ENCODE assay signal across 9 cellular contexts in genomic region chr11:129374993-129375721, GRCh38. TPM values are rescaled to one million over a fixed set of nuclear protein-coding genes. Genes with fewer than 3 reads are reported as not detected.
DNase-seq lines count a peak whose midpoint lies in the region; ATAC-seq and TF ChIP-seq lines count a peak whose summit lies in the region.
"Had no signal": no experiment of that assay in that cellular context is flagged by ENCODE, and none has a peak within 500 bp of the region (broad histone marks: within the 10 kb centered on the region; RNA-seq: fewer than 3 reads in every experiment).

No MANE protein-coding gene starts in this region.

- peak overlapping the region; percentile 9 to 45 for H3K4me3 ChIP-seq in right atrium auricular region
- H3K4me3 ChIP-seq in gastrocnemius medialis = peak overlapping the region in 3 of 4 donors; percentile 22 to 46 (median 26)

- POLR2A ChIA-PET in WTC11 (lab: Charles Lee) = interaction anchor here (0.6 kb wide), 1 partner anchor 13 kb away, joined by 3 read pairs; no protein-coding TSS in a partner anchor

- CTCF ChIA-PET in WTC11 (lab: Charles Lee) = interaction anchor here (0.5 to 4.7 kb wide), 22 partner anchors 11 to 375 kb away, joined by 3 to 52 read pairs (median 4); no protein-coding TSS in a partner anchor

- H3K36me3 ChIP-seq in right atrium auricular region (no peaks in the 10 kb centered on the region), gastrocnemius medialis (no peaks in the 10 kb centered on the region)

- in situ Hi-C loops in gastrocnemius medialis (cut with MboI; ENCODE audit: low sequenced_read_pairs in 4 of 4) = loop anchor here in 2 of 4 donors (25.0 kb wide), 1 partner anchor 362 kb away; no protein-coding TSS in a partner anchor

- H3K4me3 Mint-ChIP-seq in WTC11 = peak overlapping the region; percentile 73

- no peak for TF ChIP-seq CTCF in WTC11 (IDR thresholded peaks at IDR 0.05)
- no peak for TF ChIP-seq CTCF in right atrium auricular region (IDR thresholded peaks at IDR 0.05)
- TF ChIP-seq CTCF in gastrocnemius medialis (IDR thresholded peaks at IDR 0.05 in 4 of 5, conservative IDR thresholded peaks at IDR 0.05 in 1 of 5) = no peak

- no peaks in the 10 kb centered on the region for H3K9me3 Mint-ChIP-seq in WTC11

- ATAC-seq in WTC11 = peak; percentile 14
- peak in 1 of 2 donors; percentile 24 for ATAC-seq in gastrocnemius medialis

- no peaks in the 10 kb centered on the region for H3K36me3 Mint-ChIP-seq in WTC11

- H3K9me3 ChIP-seq in right atrium auricular region (no peaks in the 10 kb centered on the region), gastrocnemius medialis (no peaks in the 10 kb centered on the region)

- H3K27ac ChIP-seq in right atrium auricular region (no peak overlapping the region), gastrocnemius medialis (peak overlapping the region in 1 of 4 donors; percentile 3)

- H3K4me1 Mint-ChIP-seq in WTC11 = peaks cover 27% of the 10 kb centered on the region

- peaks cover 17 to 38% of the 10 kb centered on the region in 2 donors for H3K27me3 ChIP-seq in right atrium auricular region
- H3K27me3 ChIP-seq in gastrocnemius medialis = peaks cover 78 to 93% (median 82%) of the 10 kb centered on the region in 3 donors

- DNase-seq in NCI-H345 (lab: John Stamatoyannopoulos, UW) = peak; percentile 54
- no peak for DNase-seq in NCI-H345 treated with DMSO at 0.1 percent for 48 hours (lab: John Stamatoyannopoulos, UW; ENCODE audit: unreplicated experiment)
- DNase-seq in WTC11 (ENCODE audit: low spot score) = peak; percentile 42
- DNase-seq in right atrium auricular region (ENCODE audit: low spot score) = no peak
- peak in 1 of 2 donors; percentile 42 for DNase-seq in gastrocnemius medialis
- DNase-seq in glomerular visceral epithelial cell (ENCODE audit: extremely low spot score) = no peak
- no peak for DNase-seq in NCI-H2171 treated with DMSO at 0.1 percent for 48 hours (lab: John Stamatoyannopoulos, UW)
- no peak for DNase-seq in SIG-M5 treated with dmso at 0.1 percent for 504 hours (lab: John Stamatoyannopoulos, UW; ENCODE audit: unreplicated experiment)

- H3K27ac Mint-ChIP-seq in WTC11 = no peak overlapping the region

- no peak for TF ChIP-seq POLR2A in gastrocnemius medialis (IDR thresholded peaks at IDR 0.05)

- intact Hi-C loops in gastrocnemius medialis (cut with DNase I; ENCODE audit: low total_unique reads) = no loop called here

- H3K4me1 ChIP-seq in right atrium auricular region = peaks cover 0 to 33% of the 10 kb centered on the region in 2 donors
- H3K4me1 ChIP-seq in gastrocnemius medialis = peaks cover 0 to 5% of the 10 kb centered on the region in 2 donors

- peaks cover 93% of the 10 kb centered on the region for H3K27me3 Mint-ChIP-seq in WTC11 (ENCODE audit: low read depth)

TF ChIP-seq in WTC11, 78 proteins besides CTCF, POLR2A, EP300 and RAD21:
- TF ChIP-seq ZNF425 (CRISPR knock-in tag; conservative IDR thresholded peaks at IDR 0.05) (no peak), ZNF423 (CRISPR knock-in tag; IDR thresholded peaks at IDR 0.05) (peak; percentile 43), PRDM15 (CRISPR knock-in tag; IDR thresholded peaks at IDR 0.05) (no peak), ZBTB21 (CRISPR knock-in tag; IDR thresholded peaks at IDR 0.05; ENCODE audit: borderline replicate concordance) (no peak)
- TF ChIP-seq, protein P1, sequence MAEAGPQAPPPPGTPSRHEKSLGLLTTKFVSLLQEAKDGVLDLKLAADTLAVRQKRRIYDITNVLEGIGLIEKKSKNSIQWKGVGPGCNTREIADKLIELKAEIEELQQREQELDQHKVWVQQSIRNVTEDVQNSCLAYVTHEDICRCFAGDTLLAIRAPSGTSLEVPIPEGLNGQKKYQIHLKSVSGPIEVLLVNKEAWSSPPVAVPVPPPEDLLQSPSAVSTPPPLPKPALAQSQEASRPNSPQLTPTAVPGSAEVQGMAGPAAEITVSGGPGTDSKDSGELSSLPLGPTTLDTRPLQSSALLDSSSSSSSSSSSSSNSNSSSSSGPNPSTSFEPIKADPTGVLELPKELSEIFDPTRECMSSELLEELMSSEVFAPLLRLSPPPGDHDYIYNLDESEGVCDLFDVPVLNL (CRISPR knock-in tag; IDR thresholded peaks at IDR 0.05; ENCODE audit: borderline replicate concordance, low read depth) = no peak

RNA-seq across cellular contexts. Expression of gene BARX2, which starts 0.5 kb away (rescaled TPM):
- not detected in 3 replicates for total RNA-seq in WTC11 (2021)
- 1 to 10 TPM in 1 of 2 donors, under 1 TPM in 1; 0.35 to 1.4 TPM for total RNA-seq in right atrium auricular region
- total RNA-seq in gastrocnemius medialis = 1 to 10 TPM in 2 of 4 donors, not detected in 2; 1.2 to 4.4 TPM
- total RNA-seq: NCI-H460 had no signal

Comparison
In these comparisons a context has a peak if more than half of its experiments do, and no peak if none do; other contexts are left out.
1. DNase-seq: peak in NCI-H345 (single experiment) and WTC11 (single experiment); none in NCI-H345 treated with DMSO at 0.1 percent for 48 hours (single experiment), right atrium auricular region (single experiment), glomerular visceral epithelial cell (single experiment), NCI-H2171 treated with DMSO at 0.1 percent for 48 hours (single experiment) and SIG-M5 treated with dmso at 0.1 percent for 504 hours (single experiment).